In genomic region chrX:151977923-151978322, GRCh38 we compare ENCODE assay signal across 20 cellular contexts. TPM values are rescaled to one million over a fixed set of nuclear protein-coding genes. Genes with fewer than 3 reads are reported as not detected.
DNase-seq lines count a peak whose midpoint lies in the region; ATAC-seq, FAIRE-seq and TF ChIP-seq lines count a peak whose summit lies in the region.
"Had no signal": no experiment of that assay in that cellular context is flagged by ENCODE, and none has a peak within 500 bp of the region (broad histone marks: within the 10 kb centered on the region; RNA-seq: fewer than 3 reads in every experiment).

No MANE protein-coding gene starts in this region.

- ATAC-seq in lower lobe of right lung = peak; percentile 52 to 71
- peak; percentile 73 for ATAC-seq in upper lobe of right lung
- ATAC-seq: GM23338, HCT116 had no signal

- H3K4me3 ChIP-seq in bronchial epithelial cell (ENCODE audit: low read depth, low read length) = no peak overlapping the region
- H3K4me3 ChIP-seq in lower lobe of right lung = no peak overlapping the region
- no peak overlapping the region for H3K4me3 ChIP-seq in upper lobe of right lung
- H3K4me3 ChIP-seq: GM23338 had no signal

- no peaks in the 10 kb centered on the region for H3K9me3 ChIP-seq in lower lobe of right lung
- H3K9me3 ChIP-seq in upper lobe of right lung = no peaks in the 10 kb centered on the region

- H3K27me3 ChIP-seq in bronchial epithelial cell (ENCODE audit: control insufficient read depth, insufficient read depth, low read length) (no peaks in the 10 kb centered on the region), lower lobe of right lung (ENCODE audit: low read depth) (no peaks in the 10 kb centered on the region), upper lobe of right lung (no peaks in the 10 kb centered on the region)

- H3K36me3 ChIP-seq in bronchial epithelial cell (ENCODE audit: control insufficient read depth, insufficient read depth, low read length) (no peaks in the 10 kb centered on the region), lower lobe of right lung (no peaks in the 10 kb centered on the region), upper lobe of right lung (no peaks in the 10 kb centered on the region)

- FAIRE-seq in bronchial epithelial cell (lab: Jason Lieb, UNC) = no peak
- FAIRE-seq: G401.6, GM12892, GM19239 had no signal

- DNase-seq in bronchial epithelial cell (ENCODE audit: low read depth) (peak; percentile 71), islet precursor cell (peak; percentile 24), lower lobe of right lung (no peak), upper lobe of right lung (no peak), middle frontal gyrus (ENCODE audit: extremely low spot score, low spot score) (no peak), NCI-H2107 (lab: John Stamatoyannopoulos, UW) (no peak)
- no peak for DNase-seq in activated effector memory CD4-positive, alpha-beta T cell treated with Interleukin-2 at 50 U/mL for 16 hours
- DNase-seq: C1 segment of cervical spinal cord; Calu3; CD4-positive, alpha-beta memory T cell; COR-L47; DMS153; DND-41; H9 had no signal

- intact Hi-C loops in lower lobe of right lung (cut with DNase I) = no loop called here
- intact Hi-C loops in upper lobe of right lung (cut with DNase I) = no loop called here

- TF ChIP-seq CTCF in bronchial epithelial cell (IDR thresholded peaks at IDR 0.05; ENCODE audit: insufficient read depth, low read length, severe bottlenecking) (no peak), lower lobe of right lung (IDR thresholded peaks at IDR 0.05) (no peak), upper lobe of right lung (IDR thresholded peaks at IDR 0.05) (no peak)

- H3K4me1 ChIP-seq in lower lobe of right lung = no peaks in the 10 kb centered on the region
- H3K4me1 ChIP-seq in upper lobe of right lung = no peaks in the 10 kb centered on the region

- H3K27ac ChIP-seq in lower lobe of right lung (no peak overlapping the region), upper lobe of right lung (no peak overlapping the region)

RNA-seq across cellular contexts. Expression of gene GABRE, which starts 3.4 kb away (rescaled TPM):
- total RNA-seq in bronchial epithelial cell (29.2 and 32.1 TPM in 2 replicates), lower lobe of right lung (33.8 TPM), upper lobe of right lung (45.3 TPM)
- total RNA-seq: A673; CD4-positive, alpha-beta memory T cell had no signal

Comparison
In these comparisons a context has a peak if more than half of its experiments do, and no peak if none do; other contexts are left out.
1. DNase-seq: peak in bronchial epithelial cell (single experiment) and islet precursor cell (single experiment); none in lower lobe of right lung (single experiment), upper lobe of right lung (single experiment), activated effector memory CD4-positive, alpha-beta T cell treated with Interleukin-2 at 50 U/mL for 16 hours (single experiment), middle frontal gyrus (single experiment) and NCI-H2107 (single experiment).